11 cellular contexts compared by ENCODE assay signal in the genomic region with DNA sequence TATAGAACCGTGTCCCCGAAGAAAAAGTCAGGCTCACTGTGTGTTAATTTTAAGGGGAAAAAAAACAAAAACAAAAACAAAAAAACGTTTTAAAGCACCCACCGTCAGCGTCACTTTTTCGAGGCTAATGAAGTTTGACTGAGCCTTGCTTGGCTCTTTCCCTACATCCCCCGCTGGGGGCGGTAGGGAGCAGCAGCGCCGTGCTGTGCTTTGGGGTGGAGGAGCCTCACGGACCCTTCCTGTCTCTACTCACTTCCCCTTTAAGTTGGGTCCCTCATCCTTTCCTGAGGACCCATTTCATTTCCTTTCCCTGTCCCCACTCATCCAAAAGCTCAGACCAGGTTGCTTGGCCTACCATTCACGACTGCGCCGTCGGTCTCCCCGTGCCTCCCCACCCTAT.
DNase-seq lines count a peak whose midpoint lies in the region; ATAC-seq and TF ChIP-seq lines count a peak whose summit lies in the region.
"Had no signal": no experiment of that assay in that cellular context is flagged by ENCODE, and none has a peak within 500 bp of the region (broad histone marks: within the 10 kb centered on the region; RNA-seq: fewer than 3 reads in every experiment).

No MANE protein-coding gene starts in this region.

- H2AFZ ChIP-seq in SK-N-SH (ENCODE audit: low read depth): no peak overlapping the region

- no peaks in the 10 kb centered on the region for H3K9me2 ChIP-seq in SK-N-SH

- no peaks in the 10 kb centered on the region for H3K79me2 ChIP-seq in SK-N-SH (ENCODE audit: insufficient read depth)

- peak; percentile 19 for DNase-seq in SK-N-SH
- DNase-seq in GM13976 (ENCODE audit: low spot score): peak; percentile 38
- DNase-seq in activated CD4-positive, alpha-beta T cell treated with anti-CD3 and anti-CD28 coated beads, Interleukin-2, amount 50 U/mL, for 48 hours: peak; percentile 20 to 29
- no peak for DNase-seq in lower lobe of right lung
- DNase-seq in HEK293T (ENCODE audit: extremely low spot score): no peak
- no peak for DNase-seq in NCI-H2107 (lab: John Stamatoyannopoulos, UW)
- DNase-seq: ACHN, mesenchymal stem cell had no signal

- no peak for TF ChIP-seq RAD21 in SK-N-SH (IDR thresholded peaks at IDR 0.05; ENCODE audit: low read length)

- H3K27me3 ChIP-seq in SK-N-SH (ENCODE audit: insufficient read depth): no peaks in the 10 kb centered on the region
- no peaks in the 10 kb centered on the region for H3K27me3 ChIP-seq in lower lobe of right lung (ENCODE audit: low read depth)

- H3K9ac ChIP-seq in SK-N-SH: no peak overlapping the region

- H3K4me2 ChIP-seq in SK-N-SH: no peak overlapping the region

- in situ Hi-C loops in GM13976 (cut with MboI; ENCODE audit: low sequenced_read_pairs, unreplicated experiment): no loop called here

- H3F3A ChIP-seq in SK-N-SH (replicated peaks; ENCODE audit: insufficient read depth): peaks cover 10% of the 10 kb centered on the region

- no peak for TF ChIP-seq EP300 in SK-N-SH (IDR thresholded peaks at IDR 0.05; ENCODE audit: borderline replicate concordance in 1 of 2, low read depth in 1 of 2, low read length in 1 of 2)

- H3K27ac ChIP-seq in SK-N-SH (ENCODE audit: low read depth in 2 of 2, low read length in 1 of 2): no peak overlapping the region
- H3K27ac ChIP-seq in lower lobe of right lung: no peak overlapping the region
- H3K27ac ChIP-seq: epithelial cell of prostate had no signal

- TF ChIP-seq CTCF in SK-N-SH (IDR thresholded peaks at IDR 0.05) (peak; percentile 41; the same call in 1 of the 2 replicates), GM13976 (IDR thresholded peaks at IDR 0.05; ENCODE audit: borderline replicate concordance, control extremely low read depth, extremely low read depth, insufficient read depth, missing control alignments) (no peak), lower lobe of right lung (IDR thresholded peaks at IDR 0.05) (peak; percentile 16)

- peaks cover 15 to 18% of the 10 kb centered on the region in 2 experiments for H3K36me3 ChIP-seq in SK-N-SH (replicated peaks in 1 of 2; ENCODE audit: control insufficient read depth in 1 of 2, insufficient read depth in 2 of 2, low read length in 1 of 2)
- H3K36me3 ChIP-seq in lower lobe of right lung: no peaks in the 10 kb centered on the region

- CTCF ChIA-PET in SK-N-SH (lab: Yijun Ruan, JAX): interaction anchor here (0.6 to 1.6 kb wide), 4 partner anchors 9 to 48 kb away, joined by 3 read pairs; no protein-coding TSS in a partner anchor
- CTCF ChIA-PET in HEK293T (lab: Yijun Ruan, JAX): interaction anchor here (1.0 kb wide), 2 partner anchors 9 to 100 kb away, joined by 3 read pairs; no protein-coding TSS in a partner anchor

- H4K20me1 ChIP-seq in SK-N-SH (ENCODE audit: insufficient read depth): no peaks in the 10 kb centered on the region

- intact Hi-C loops in lower lobe of right lung (cut with DNase I): no loop called here

- peaks cover 7 to 9% of the 10 kb centered on the region in 2 experiments for H3K4me1 ChIP-seq in SK-N-SH (ENCODE audit: control insufficient read depth in 1 of 2, insufficient read depth in 2 of 2, low read depth in 1 of 2, low read length in 1 of 2)
- no peaks in the 10 kb centered on the region for H3K4me1 ChIP-seq in lower lobe of right lung

- ATAC-seq in SK-N-SH treated with all-trans-retinoic acid at 6 μM for 48 hours: no peak
- no peak for ATAC-seq in lower lobe of right lung
- no peak for ATAC-seq in HG02623 (IDR thresholded peaks at IDR 0.05; ENCODE audit: unreplicated experiment)

- POLR2A ChIA-PET in SK-N-SH (lab: Yijun Ruan, JAX) (no interaction called here), HEK293T (lab: Yijun Ruan, JAX) (no interaction called here)

- H3K9me3 ChIP-seq in SK-N-SH (0 out of 2 replicates have a peak, but pooled peaks cover 4% of the 10 kb centered on the region), lower lobe of right lung (no peaks in the 10 kb centered on the region)

- 78% methylated on average over 16 of the region's 16 CpGs for WGBS in SK-N-SH (ENCODE audit: low lambda C conversion rate)

- H3K4me3 ChIP-seq in SK-N-SH (ENCODE audit: low read depth in 2 of 2, low read length in 1 of 2): no peak overlapping the region
- H3K4me3 ChIP-seq in lower lobe of right lung: no peak overlapping the region

TF ChIP-seq in SK-N-SH, 30 proteins besides CTCF, POLR2A, EP300 and RAD21 (continues in another document):
- no peak for TF ChIP-seq GABPA (IDR thresholded peaks at IDR 0.05; ENCODE audit: low read depth)
- no peak for TF ChIP-seq TEAD4 (IDR thresholded peaks at IDR 0.05; ENCODE audit: borderline replicate concordance, insufficient read depth)
- TF ChIP-seq ELF1 (IDR thresholded peaks at IDR 0.05): no peak
- TF ChIP-seq ZBTB33 (IDR thresholded peaks at IDR 0.05; ENCODE audit: borderline replicate concordance, low read depth): no peak

TF ChIP-seq in SK-N-SH treated with all-trans-retinoic acid at 6 μM for 48 hours, 23 proteins besides CTCF, POLR2A, EP300 and RAD21 (continues in another document):
- TF ChIP-seq CSRNP3 (CRISPR knock-in tag; IDR thresholded peaks at IDR 0.05): no peak
- no peak for TF ChIP-seq ZC3H10 (CRISPR knock-in tag; IDR thresholded peaks at IDR 0.05)
- no peak for TF ChIP-seq ZNF70 (CRISPR knock-in tag; IDR thresholded peaks at IDR 0.05)
- TF ChIP-seq CREB5 (CRISPR knock-in tag; IDR thresholded peaks at IDR 0.05; ENCODE audit: low read depth): no peak
- TF ChIP-seq SNAI2 (CRISPR knock-in tag; IDR thresholded peaks at IDR 0.05): no peak
- no peak for TF ChIP-seq ZNF565 (CRISPR knock-in tag; conservative IDR thresholded peaks at IDR 0.05; ENCODE audit: low read depth)

TF ChIP-seq in HEK293T, 16 proteins besides CTCF, POLR2A, EP300 and RAD21:
- TF ChIP-seq NFRKB (IDR thresholded peaks at IDR 0.05) (no peak), FOXK2 (IDR thresholded peaks at IDR 0.05) (no peak), L3MBTL2 (conservative IDR thresholded peaks at IDR 0.05) (no peak), FOXM1 (IDR thresholded peaks at IDR 0.05; ENCODE audit: borderline replicate concordance) (no peak), ELF4 (IDR thresholded peaks at IDR 0.05) (no peak), ZNF384 (IDR thresholded peaks at IDR 0.05) (no peak), FOXA1 (IDR thresholded peaks at IDR 0.05) (no peak), HDGF (IDR thresholded peaks at IDR 0.05; ENCODE audit: borderline replicate concordance) (no peak), LEF1 (IDR thresholded peaks at IDR 0.05; ENCODE audit: borderline replicate concordance) (no peak), CTBP1 (IDR thresholded peaks at IDR 0.05; ENCODE audit: borderline replicate concordance) (no peak), BHLHE40 (IDR thresholded peaks at IDR 0.05; ENCODE audit: borderline replicate concordance) (no peak), ARNT (IDR thresholded peaks at IDR 0.05) (no peak), SUZ12 (IDR thresholded peaks at IDR 0.05) (no peak), SP1 (IDR thresholded peaks at IDR 0.05) (no peak), TARDBP (IDR thresholded peaks at IDR 0.05) (no peak)
- TF ChIP-seq, protein P1, sequence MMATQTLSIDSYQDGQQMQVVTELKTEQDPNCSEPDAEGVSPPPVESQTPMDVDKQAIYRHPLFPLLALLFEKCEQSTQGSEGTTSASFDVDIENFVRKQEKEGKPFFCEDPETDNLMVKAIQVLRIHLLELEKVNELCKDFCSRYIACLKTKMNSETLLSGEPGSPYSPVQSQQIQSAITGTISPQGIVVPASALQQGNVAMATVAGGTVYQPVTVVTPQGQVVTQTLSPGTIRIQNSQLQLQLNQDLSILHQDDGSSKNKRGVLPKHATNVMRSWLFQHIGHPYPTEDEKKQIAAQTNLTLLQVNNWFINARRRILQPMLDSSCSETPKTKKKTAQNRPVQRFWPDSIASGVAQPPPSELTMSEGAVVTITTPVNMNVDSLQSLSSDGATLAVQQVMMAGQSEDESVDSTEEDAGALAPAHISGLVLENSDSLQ (IDR thresholded peaks at IDR 0.05): no peak

Comparison
In these comparisons a context has a peak if more than half of its experiments do, and no peak if none do; other contexts are left out.
1. DNase-seq: peak in SK-N-SH (single experiment), GM13976 (single experiment) and activated CD4-positive, alpha-beta T cell treated with anti-CD3 and anti-CD28 coated beads, Interleukin-2, amount 50 U/mL, for 48 hours (2 of 2); none in lower lobe of right lung (single experiment), HEK293T (single experiment) and NCI-H2107 (single experiment).